In the genomic region with DNA sequence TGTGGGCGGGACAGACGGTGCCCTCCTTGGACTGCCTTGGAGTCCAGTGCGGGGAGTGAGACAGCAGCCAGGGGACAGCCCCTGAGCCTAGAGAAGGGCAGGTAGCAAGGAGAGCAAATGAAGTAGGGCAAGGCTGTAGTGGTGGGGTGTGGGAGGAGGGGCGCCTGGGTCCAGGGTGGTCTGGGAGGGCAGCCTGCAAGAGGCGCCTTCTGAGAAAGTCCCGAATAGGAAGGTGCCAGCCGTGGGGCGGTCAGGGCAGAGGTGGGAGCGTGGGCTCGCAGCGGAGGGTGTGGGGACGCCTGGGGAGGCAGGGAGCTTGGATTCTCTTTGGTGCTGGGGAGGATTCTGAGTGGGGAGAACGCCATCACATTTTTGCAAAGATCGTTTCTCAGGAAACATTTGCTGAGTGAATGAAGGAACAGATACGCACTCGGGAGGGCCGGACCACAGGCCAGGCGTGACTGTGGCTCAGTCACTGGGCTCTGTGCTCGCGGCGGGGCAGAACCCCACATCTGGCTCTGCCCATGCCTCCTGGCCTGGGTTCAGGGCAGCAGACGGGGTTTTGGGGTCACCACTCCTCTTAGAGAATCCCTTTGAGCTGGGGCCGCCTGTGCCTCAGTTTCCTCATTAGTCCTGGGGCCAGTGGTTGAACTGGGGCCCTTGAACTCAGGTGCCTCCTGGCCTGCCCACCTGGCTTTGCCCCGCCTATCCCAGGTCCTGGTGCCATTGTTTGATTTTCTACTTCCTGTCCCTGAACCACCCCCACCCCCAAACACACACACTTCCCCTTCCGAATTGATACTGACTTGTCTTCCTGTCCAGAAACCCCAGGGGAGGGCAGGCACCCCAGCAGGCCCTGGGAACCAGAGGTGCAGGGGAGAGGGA, we compare ENCODE assay signal across 9 cellular contexts. TPM values are rescaled to one million over a fixed set of nuclear protein-coding genes. Genes with fewer than 3 reads are reported as not detected.
DNase-seq lines count a peak whose midpoint lies in the region; ATAC-seq and TF ChIP-seq lines count a peak whose summit lies in the region.
"Had no signal": no experiment of that assay in that cellular context is flagged by ENCODE, and none has a peak within 500 bp of the region (broad histone marks: within the 10 kb centered on the region; RNA-seq: fewer than 3 reads in every experiment).

No MANE protein-coding gene starts in this region.

- H3K27me3 Mint-ChIP-seq in activated naive CD4-positive, alpha-beta T cell treated with anti-CD3 and anti-CD28 coated beads for 36 hours (ENCODE audit: low read depth) = no peaks in the 10 kb centered on the region

- H3K36me3 Mint-ChIP-seq in activated naive CD4-positive, alpha-beta T cell treated with anti-CD3 and anti-CD28 coated beads for 36 hours (ENCODE audit: low read depth) = peaks cover 4% of the 10 kb centered on the region

- TF ChIP-seq EP300 in esophagus muscularis mucosa (IDR thresholded peaks at IDR 0.05) = no peak

- H3K9me3 ChIP-seq in RWPE2 (ENCODE audit: severe bottlenecking) = no peaks in the 10 kb centered on the region
- H3K9me3 ChIP-seq in esophagus muscularis mucosa = no peaks in the 10 kb centered on the region
- H3K9me3 ChIP-seq: left lung had no signal

- no peak for TF ChIP-seq POLR2A in esophagus muscularis mucosa (IDR thresholded peaks at IDR 0.05; ENCODE audit: low read depth)

- no peak overlapping the region for H3K4me3 ChIP-seq in RWPE2 (ENCODE audit: severe bottlenecking)
- no peak overlapping the region for H3K4me3 ChIP-seq in esophagus muscularis mucosa
- H3K4me3 ChIP-seq: left lung had no signal

- ATAC-seq in RWPE2 (ENCODE audit: low read depth) = no peak
- ATAC-seq: left lung had no signal

- peak; percentile 68 for DNase-seq in activated naive CD4-positive, alpha-beta T cell treated with anti-CD3 and anti-CD28 coated beads for 36 hours
- no peak for DNase-seq in activated naive CD4-positive, alpha-beta T cell treated with anti-CD3 and anti-CD28 coated beads, Interleukin-2, amount 50 U/mL, for 16 hours
- DNase-seq in RWPE2 (ENCODE audit: low spot score) (no peak), esophagus muscularis mucosa (ENCODE audit: extremely low spot score) (no peak), Ammon's horn (ENCODE audit: low spot score) (no peak), DMS 273 treated with DMSO at 0.1 percent for 48 hours (lab: John Stamatoyannopoulos, UW) (no peak), cerebellum (ENCODE audit: low spot score) (no peak)

- peaks cover 60% of the 10 kb centered on the region for H3K4me1 Mint-ChIP-seq in activated naive CD4-positive, alpha-beta T cell treated with anti-CD3 and anti-CD28 coated beads for 36 hours (ENCODE audit: low read depth)

- CTCF ChIA-PET in activated naive CD4-positive, alpha-beta T cell treated with anti-CD3 and anti-CD28 coated beads for 36 hours (lab: Charles Lee) = interaction anchor here (0.6 kb wide), 1 partner anchor 67 kb away, joined by 3 read pairs; no protein-coding TSS in a partner anchor

- TF ChIP-seq CTCF in RWPE2 (IDR thresholded peaks at IDR 0.05; ENCODE audit: poor library complexity, severe bottlenecking) (no peak), esophagus muscularis mucosa (IDR thresholded peaks at IDR 0.05) (no peak)

- H3K27ac Mint-ChIP-seq in activated naive CD4-positive, alpha-beta T cell treated with anti-CD3 and anti-CD28 coated beads for 36 hours = peak overlapping the region; percentile 83

- intact Hi-C loops in activated naive CD4-positive, alpha-beta T cell treated with anti-CD3 and anti-CD28 coated beads for 36 hours (cut with micrococcal nuclease) = no loop called here
- intact Hi-C loops in esophagus muscularis mucosa (cut with DNase I) = loop anchor here (10.0 kb wide), 1 partner anchor 62 kb away; no protein-coding TSS in a partner anchor

- H3K27ac ChIP-seq in RWPE2 (ENCODE audit: poor library complexity, severe bottlenecking) (peak overlapping the region; percentile 70), esophagus muscularis mucosa (replicated peaks in 1 of 4) (peak overlapping the region; percentile 24 to 66 (median 50)), temporal lobe (ENCODE audit: low read depth, low read length) (peak overlapping the region; percentile 48)

- H3K36me3 ChIP-seq in RWPE2 (ENCODE audit: low read depth) (peaks cover 18% of the 10 kb centered on the region), esophagus muscularis mucosa (peaks cover 0 to 21% (median 17%) of the 10 kb centered on the region in 4 donors)

- no peak overlapping the region for H3K4me3 Mint-ChIP-seq in activated naive CD4-positive, alpha-beta T cell treated with anti-CD3 and anti-CD28 coated beads for 36 hours

- 83% methylated on average over 22 of the region's 25 CpGs for WGBS in esophagus muscularis mucosa

- no peaks in the 10 kb centered on the region for H3K9me3 Mint-ChIP-seq in activated naive CD4-positive, alpha-beta T cell treated with anti-CD3 and anti-CD28 coated beads for 36 hours

- H3K27me3 ChIP-seq in RWPE2 (ENCODE audit: insufficient read depth, poor library complexity, severe bottlenecking) (no peaks in the 10 kb centered on the region), esophagus muscularis mucosa (no peaks in the 10 kb centered on the region)
- H3K27me3 ChIP-seq: left lung had no signal

- H3K4me1 ChIP-seq in RWPE2 (ENCODE audit: insufficient read depth, poor library complexity, severe bottlenecking) (peaks cover 42% of the 10 kb centered on the region), esophagus muscularis mucosa (peaks cover 75 to 80% (median 77%) of the 10 kb centered on the region in 4 donors)

RNA-seq across cellular contexts. Expression of a gene that starts 4.2 kb away (rescaled TPM):
- 10 to 100 TPM; 12.0 to 13.6 TPM for total RNA-seq in activated naive CD4-positive, alpha-beta T cell treated with anti-CD3 and anti-CD28 coated beads for 36 hours
- 10 to 100 TPM; 30.7 to 66.9 (median 33.6) TPM for total RNA-seq in esophagus muscularis mucosa
- total RNA-seq in temporal lobe = 159 TPM
- 130 TPM for total RNA-seq in cerebellum
